Comparison of ENCODE assay signal across 11 cellular contexts in genomic region chr9:14180077-14180941, GRCh38.
A peak's percentile ranks its signal among the peaks of the same experiment; 100 is the strongest.
DNase-seq lines count a peak whose midpoint lies in the region; ATAC-seq lines count a peak whose summit lies in the region.
"Had no signal": no experiment of that assay in that cellular context is flagged by ENCODE, and none has a peak within 500 bp of the region (broad histone marks: within the 10 kb centered on the region; RNA-seq: fewer than 3 reads in every experiment).

No MANE protein-coding gene starts in this region.

- H3K36me3 Mint-ChIP-seq in stimulated activated naive B cell treated with anti-CD40 and anti-IgM and Interleukin-4, amounts not matched to agents 10 μg/mL and 1 μg/mL and 100 μg/mL, for 72 hours = no peaks in the 10 kb centered on the region
- H3K36me3 Mint-ChIP-seq: activated naive CD8-positive, alpha-beta T cell treated with anti-CD3 and anti-CD28 coated beads for 36 hours had no signal

- no peak overlapping the region for H3K27ac Mint-ChIP-seq in stimulated activated naive B cell treated with anti-CD40 and anti-IgM and Interleukin-4, amounts not matched to agents 10 μg/mL and 1 μg/mL and 100 μg/mL, for 72 hours
- H3K27ac Mint-ChIP-seq: activated naive CD8-positive, alpha-beta T cell treated with anti-CD3 and anti-CD28 coated beads for 36 hours had no signal

- intact Hi-C loops in Right ventricle myocardium superior (cut with DNase I) = no loop called here

- no peaks in the 10 kb centered on the region for H3K27me3 Mint-ChIP-seq in stimulated activated naive B cell treated with anti-CD40 and anti-IgM and Interleukin-4, amounts not matched to agents 10 μg/mL and 1 μg/mL and 100 μg/mL, for 72 hours

- H3K4me1 Mint-ChIP-seq in stimulated activated naive B cell treated with anti-CD40 and anti-IgM and Interleukin-4, amounts not matched to agents 10 μg/mL and 1 μg/mL and 100 μg/mL, for 72 hours = no peaks in the 10 kb centered on the region
- H3K4me1 Mint-ChIP-seq: activated naive CD8-positive, alpha-beta T cell treated with anti-CD3 and anti-CD28 coated beads for 36 hours had no signal

- no peak overlapping the region for H3K4me3 Mint-ChIP-seq in stimulated activated naive B cell treated with anti-CD40 and anti-IgM and Interleukin-4, amounts not matched to agents 10 μg/mL and 1 μg/mL and 100 μg/mL, for 72 hours
- H3K4me3 Mint-ChIP-seq: activated naive CD8-positive, alpha-beta T cell treated with anti-CD3 and anti-CD28 coated beads for 36 hours had no signal

- H3K9me3 Mint-ChIP-seq in stimulated activated naive B cell treated with anti-CD40 and anti-IgM and Interleukin-4, amounts not matched to agents 10 μg/mL and 1 μg/mL and 100 μg/mL, for 72 hours = peaks cover 0 to 1% of the 10 kb centered on the region in 2 donors

- ATAC-seq in Right ventricle myocardium superior (ENCODE audit: poor library complexity) (peak; percentile 74), GM18870 (IDR thresholded peaks at IDR 0.05; ENCODE audit: unreplicated experiment) (no peak), HG02852 (IDR thresholded peaks at IDR 0.05; ENCODE audit: unreplicated experiment) (no peak)
- ATAC-seq in stimulated activated naive B cell treated with anti-CD40 and anti-IgM and Interleukin-4, amounts not matched to agents 10 μg/mL and 1 μg/mL and 100 μg/mL, for 72 hours (replicated peaks) = no peak
- ATAC-seq: K562 had no signal

- peak; percentile 46 for DNase-seq in COR-L47 (lab: John Stamatoyannopoulos, UW)
- peak; percentile 6 for DNase-seq in OCI-M1 (lab: John Stamatoyannopoulos, UW)
- peak; percentile 66 for DNase-seq in Right ventricle myocardium superior
- DNase-seq in pons (ENCODE audit: low spot score) = peak; percentile 68
- DNase-seq in ecto neural progenitor cell (ENCODE audit: low spot score) = no peak
- no peak for DNase-seq in stimulated activated naive B cell treated with anti-CD40 and anti-IgM and Interleukin-4, amounts not matched to agents 10 μg/mL and 1 μg/mL and 100 μg/mL, for 72 hours
- DNase-seq: activated CD4-positive, alpha-beta T cell treated with anti-CD3 and anti-CD28 coated beads for 1 hour; activated naive CD8-positive, alpha-beta T cell treated with anti-CD3 and anti-CD28 coated beads for 36 hours had no signal

Comparison
In these comparisons a context has a peak if more than half of its experiments do, and no peak if none do; other contexts are left out.
1. DNase-seq: peak in COR-L47 (single experiment), OCI-M1 (single experiment), Right ventricle myocardium superior (single experiment) and pons (single experiment); none in ecto neural progenitor cell (single experiment) and stimulated activated naive B cell treated with anti-CD40 and anti-IgM and Interleukin-4, amounts not matched to agents 10 μg/mL and 1 μg/mL and 100 μg/mL, for 72 hours (single experiment).